1 cellular context compared by ENCODE assay signal in the genomic region with DNA sequence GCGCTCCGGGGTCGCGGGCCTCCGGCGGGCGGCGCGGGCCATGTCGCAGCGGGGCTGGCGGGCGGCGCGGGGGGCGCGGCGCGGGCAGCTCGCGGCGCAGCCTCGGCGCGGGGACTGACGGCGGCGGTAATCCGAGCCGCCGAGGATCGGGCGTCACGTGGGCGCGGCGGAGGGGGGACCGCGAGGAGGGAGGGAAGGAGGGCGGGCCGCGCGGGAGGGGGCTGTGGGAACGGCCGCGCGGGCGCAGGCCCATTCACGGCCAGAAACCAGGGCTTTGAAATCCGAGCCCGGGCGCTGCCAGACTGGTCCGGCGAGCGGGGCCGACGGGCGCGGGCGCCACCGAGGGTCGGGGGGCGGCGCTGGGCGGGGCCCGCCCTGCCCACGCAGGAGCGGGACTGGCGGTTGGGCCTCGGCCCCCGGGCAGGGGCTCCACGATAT.
A peak's percentile ranks its signal among the peaks of the same experiment; 100 is the strongest.
TF ChIP-seq lines count a peak whose summit lies in the region.

A gene with protein sequence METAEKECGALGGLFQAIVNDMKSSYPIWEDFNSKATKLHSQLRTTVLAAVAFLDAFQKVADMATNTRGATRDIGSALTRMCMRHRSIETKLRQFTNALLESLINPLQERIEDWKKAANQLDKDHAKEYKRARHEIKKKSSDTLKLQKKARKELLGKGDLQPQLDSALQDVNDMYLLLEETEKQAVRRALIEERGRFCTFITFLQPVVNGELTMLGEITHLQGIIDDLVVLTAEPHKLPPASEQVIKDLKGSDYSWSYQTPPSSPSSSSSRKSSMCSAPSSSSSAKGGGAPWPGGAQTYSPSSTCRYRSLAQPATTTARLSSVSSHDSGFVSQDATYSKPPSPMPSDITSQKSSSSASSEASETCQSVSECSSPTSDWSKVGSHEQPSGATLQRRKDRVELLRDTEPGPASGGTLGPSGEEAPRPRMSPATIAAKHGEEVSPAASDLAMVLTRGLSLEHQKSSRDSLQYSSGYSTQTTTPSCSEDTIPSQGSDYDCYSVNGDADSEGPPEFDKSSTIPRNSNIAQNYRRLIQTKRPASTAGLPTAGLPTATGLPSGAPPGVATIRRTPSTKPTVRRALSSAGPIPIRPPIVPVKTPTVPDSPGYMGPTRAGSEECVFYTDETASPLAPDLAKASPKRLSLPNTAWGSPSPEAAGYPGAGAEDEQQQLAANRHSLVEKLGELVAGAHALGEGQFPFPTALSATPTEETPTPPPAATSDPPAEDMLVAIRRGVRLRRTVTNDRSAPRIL (minus strand): TSS at position 116 of the 438 bp plus-strand sequence. CDS start 262 bp downstream, outside the sequence.

TF ChIP-seq in K562, 482 proteins besides CTCF, POLR2A, EP300 and RAD21 (continued from another document and continues in another):
- TF ChIP-seq, protein P1, sequence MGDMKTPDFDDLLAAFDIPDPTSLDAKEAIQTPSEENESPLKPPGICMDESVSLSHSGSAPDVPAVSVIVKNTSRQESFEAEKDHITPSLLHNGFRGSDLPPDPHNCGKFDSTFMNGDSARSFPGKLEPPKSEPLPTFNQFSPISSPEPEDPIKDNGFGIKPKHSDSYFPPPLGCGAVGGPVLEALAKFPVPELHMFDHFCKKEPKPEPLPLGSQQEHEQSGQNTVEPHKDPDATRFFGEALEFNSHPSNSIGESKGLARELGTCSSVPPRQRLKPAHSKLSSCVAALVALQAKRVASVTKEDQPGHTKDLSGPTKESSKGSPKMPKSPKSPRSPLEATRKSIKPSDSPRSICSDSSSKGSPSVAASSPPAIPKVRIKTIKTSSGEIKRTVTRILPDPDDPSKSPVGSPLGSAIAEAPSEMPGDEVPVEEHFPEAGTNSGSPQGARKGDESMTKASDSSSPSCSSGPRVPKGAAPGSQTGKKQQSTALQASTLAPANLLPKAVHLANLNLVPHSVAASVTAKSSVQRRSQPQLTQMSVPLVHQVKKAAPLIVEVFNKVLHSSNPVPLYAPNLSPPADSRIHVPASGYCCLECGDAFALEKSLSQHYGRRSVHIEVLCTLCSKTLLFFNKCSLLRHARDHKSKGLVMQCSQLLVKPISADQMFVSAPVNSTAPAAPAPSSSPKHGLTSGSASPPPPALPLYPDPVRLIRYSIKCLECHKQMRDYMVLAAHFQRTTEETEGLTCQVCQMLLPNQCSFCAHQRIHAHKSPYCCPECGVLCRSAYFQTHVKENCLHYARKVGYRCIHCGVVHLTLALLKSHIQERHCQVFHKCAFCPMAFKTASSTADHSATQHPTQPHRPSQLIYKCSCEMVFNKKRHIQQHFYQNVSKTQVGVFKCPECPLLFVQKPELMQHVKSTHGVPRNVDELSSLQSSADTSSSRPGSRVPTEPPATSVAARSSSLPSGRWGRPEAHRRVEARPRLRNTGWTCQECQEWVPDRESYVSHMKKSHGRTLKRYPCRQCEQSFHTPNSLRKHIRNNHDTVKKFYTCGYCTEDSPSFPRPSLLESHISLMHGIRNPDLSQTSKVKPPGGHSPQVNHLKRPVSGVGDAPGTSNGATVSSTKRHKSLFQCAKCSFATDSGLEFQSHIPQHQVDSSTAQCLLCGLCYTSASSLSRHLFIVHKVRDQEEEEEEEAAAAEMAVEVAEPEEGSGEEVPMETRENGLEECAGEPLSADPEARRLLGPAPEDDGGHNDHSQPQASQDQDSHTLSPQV (IDR thresholded peaks at IDR 0.05) = peak; percentile 21; the same call in 1 of the 2 replicates
- TF ChIP-seq ZNF707 (CRISPR knock-in tag; conservative IDR thresholded peaks at IDR 0.05) (no peak), PHF8 (IDR thresholded peaks at IDR 0.05; ENCODE audit: borderline replicate concordance, low read length) (peak; percentile 39; the same call in 1 of the 2 replicates), GATAD2B (IDR thresholded peaks at IDR 0.05; ENCODE audit: borderline replicate concordance) (peak; percentile 76), EGR1 (conservative IDR thresholded peaks at IDR 0.05) (0 out of 2 replicates have a peak, but pooled peaks have one; percentile 21), ZBED1 (IDR thresholded peaks at IDR 0.05) (no peak), RBM15 (IDR thresholded peaks at IDR 0.05; ENCODE audit: insufficient read depth, low read length) (no peak), MTA1 (IDR thresholded peaks at IDR 0.05; ENCODE audit: borderline replicate concordance) (no peak), ZBTB7A (IDR thresholded peaks at IDR 0.05; ENCODE audit: borderline replicate concordance, control insufficient read depth, low read depth, low read length) (peak; percentile 85; the same call in 1 of the 2 replicates), SOX6 (IDR thresholded peaks at IDR 0.05) (peak; percentile 62; the same call in 1 of the 2 replicates), CBX1 (IDR thresholded peaks at IDR 0.05; ENCODE audit: low read depth) (peak; percentile 18; the same call in 1 of the 2 replicates), CXXC5 (CRISPR knock-in tag; IDR thresholded peaks at IDR 0.05) (peak; percentile 80), ERF (CRISPR knock-in tag; IDR thresholded peaks at IDR 0.05) (peak; percentile 54; the same call in 1 of the 2 replicates), HDAC2 (IDR thresholded peaks at IDR 0.05) (no peak), ETS2 (tag; IDR thresholded peaks at IDR 0.05; ENCODE audit: borderline replicate concordance, poor library complexity, severe bottlenecking) (no peak), CCNT2 (IDR thresholded peaks at IDR 0.05; ENCODE audit: borderline replicate concordance, extremely low read depth, insufficient read length, low read depth, low read length) (peak; percentile 66), KAT7 (CRISPR knock-in tag; IDR thresholded peaks at IDR 0.05; ENCODE audit: borderline replicate concordance) (no peak), ZNF717 (CRISPR knock-in tag; IDR thresholded peaks at IDR 0.05) (no peak), CREB1 (IDR thresholded peaks at IDR 0.05) (peak; percentile 77), CREB1 (CRISPR knock-in tag; IDR thresholded peaks at IDR 0.05) (no peak), HCFC1 (IDR thresholded peaks at IDR 0.05; ENCODE audit: low read depth, low read length) (peak; percentile 24; the same call in 1 of the 2 replicates), TAF1 (IDR thresholded peaks at IDR 0.05; ENCODE audit: control insufficient read depth, extremely low read depth, insufficient read depth, low read length, severe bottlenecking) (peak; percentile 47), KLF1 (tag; IDR thresholded peaks at IDR 0.05) (no peak), HNRNPL (IDR thresholded peaks at IDR 0.05; ENCODE audit: low read depth, low read length) (0 out of 2 replicates have a peak, but pooled peaks have one; percentile 11), SIX5 (IDR thresholded peaks at IDR 0.05; ENCODE audit: borderline replicate concordance in 1 of 2, insufficient read depth in 1 of 2, low read depth in 1 of 2, low read length in 2 of 2) (peak in 1 of 2 experiments; percentile 13; a peak in 1 of 4 replicates)
- TF ChIP-seq, protein P2, sequence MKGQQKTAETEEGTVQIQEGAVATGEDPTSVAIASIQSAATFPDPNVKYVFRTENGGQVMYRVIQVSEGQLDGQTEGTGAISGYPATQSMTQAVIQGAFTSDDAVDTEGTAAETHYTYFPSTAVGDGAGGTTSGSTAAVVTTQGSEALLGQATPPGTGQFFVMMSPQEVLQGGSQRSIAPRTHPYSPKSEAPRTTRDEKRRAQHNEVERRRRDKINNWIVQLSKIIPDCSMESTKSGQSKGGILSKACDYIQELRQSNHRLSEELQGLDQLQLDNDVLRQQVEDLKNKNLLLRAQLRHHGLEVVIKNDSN (CRISPR knock-in tag; IDR thresholded peaks at IDR 0.05) = peak; percentile 88
- TF ChIP-seq, protein P3, sequence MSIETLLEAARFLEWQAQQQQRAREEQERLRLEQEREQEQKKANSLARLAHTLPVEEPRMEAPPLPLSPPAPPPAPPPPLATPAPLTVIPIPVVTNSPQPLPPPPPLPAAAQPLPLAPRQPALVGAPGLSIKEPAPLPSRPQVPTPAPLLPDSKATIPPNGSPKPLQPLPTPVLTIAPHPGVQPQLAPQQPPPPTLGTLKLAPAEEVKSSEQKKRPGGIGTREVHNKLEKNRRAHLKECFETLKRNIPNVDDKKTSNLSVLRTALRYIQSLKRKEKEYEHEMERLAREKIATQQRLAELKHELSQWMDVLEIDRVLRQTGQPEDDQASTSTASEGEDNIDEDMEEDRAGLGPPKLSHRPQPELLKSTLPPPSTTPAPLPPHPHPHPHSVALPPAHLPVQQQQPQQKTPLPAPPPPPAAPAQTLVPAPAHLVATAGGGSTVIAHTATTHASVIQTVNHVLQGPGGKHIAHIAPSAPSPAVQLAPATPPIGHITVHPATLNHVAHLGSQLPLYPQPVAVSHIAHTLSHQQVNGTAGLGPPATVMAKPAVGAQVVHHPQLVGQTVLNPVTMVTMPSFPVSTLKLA (conservative IDR thresholded peaks at IDR 0.05) = 0 out of 4 replicates have a peak, but pooled peaks of 1 of the 2 experiments have one; percentile 42
- TF ChIP-seq, protein P4, sequence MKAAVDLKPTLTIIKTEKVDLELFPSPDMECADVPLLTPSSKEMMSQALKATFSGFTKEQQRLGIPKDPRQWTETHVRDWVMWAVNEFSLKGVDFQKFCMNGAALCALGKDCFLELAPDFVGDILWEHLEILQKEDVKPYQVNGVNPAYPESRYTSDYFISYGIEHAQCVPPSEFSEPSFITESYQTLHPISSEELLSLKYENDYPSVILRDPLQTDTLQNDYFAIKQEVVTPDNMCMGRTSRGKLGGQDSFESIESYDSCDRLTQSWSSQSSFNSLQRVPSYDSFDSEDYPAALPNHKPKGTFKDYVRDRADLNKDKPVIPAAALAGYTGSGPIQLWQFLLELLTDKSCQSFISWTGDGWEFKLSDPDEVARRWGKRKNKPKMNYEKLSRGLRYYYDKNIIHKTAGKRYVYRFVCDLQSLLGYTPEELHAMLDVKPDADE (conservative IDR thresholded peaks at IDR 0.05; ENCODE audit: control insufficient read depth, low read depth, low read length) = 0 out of 2 replicates have a peak, but pooled peaks have one; percentile 19
- TF ChIP-seq, protein P5, sequence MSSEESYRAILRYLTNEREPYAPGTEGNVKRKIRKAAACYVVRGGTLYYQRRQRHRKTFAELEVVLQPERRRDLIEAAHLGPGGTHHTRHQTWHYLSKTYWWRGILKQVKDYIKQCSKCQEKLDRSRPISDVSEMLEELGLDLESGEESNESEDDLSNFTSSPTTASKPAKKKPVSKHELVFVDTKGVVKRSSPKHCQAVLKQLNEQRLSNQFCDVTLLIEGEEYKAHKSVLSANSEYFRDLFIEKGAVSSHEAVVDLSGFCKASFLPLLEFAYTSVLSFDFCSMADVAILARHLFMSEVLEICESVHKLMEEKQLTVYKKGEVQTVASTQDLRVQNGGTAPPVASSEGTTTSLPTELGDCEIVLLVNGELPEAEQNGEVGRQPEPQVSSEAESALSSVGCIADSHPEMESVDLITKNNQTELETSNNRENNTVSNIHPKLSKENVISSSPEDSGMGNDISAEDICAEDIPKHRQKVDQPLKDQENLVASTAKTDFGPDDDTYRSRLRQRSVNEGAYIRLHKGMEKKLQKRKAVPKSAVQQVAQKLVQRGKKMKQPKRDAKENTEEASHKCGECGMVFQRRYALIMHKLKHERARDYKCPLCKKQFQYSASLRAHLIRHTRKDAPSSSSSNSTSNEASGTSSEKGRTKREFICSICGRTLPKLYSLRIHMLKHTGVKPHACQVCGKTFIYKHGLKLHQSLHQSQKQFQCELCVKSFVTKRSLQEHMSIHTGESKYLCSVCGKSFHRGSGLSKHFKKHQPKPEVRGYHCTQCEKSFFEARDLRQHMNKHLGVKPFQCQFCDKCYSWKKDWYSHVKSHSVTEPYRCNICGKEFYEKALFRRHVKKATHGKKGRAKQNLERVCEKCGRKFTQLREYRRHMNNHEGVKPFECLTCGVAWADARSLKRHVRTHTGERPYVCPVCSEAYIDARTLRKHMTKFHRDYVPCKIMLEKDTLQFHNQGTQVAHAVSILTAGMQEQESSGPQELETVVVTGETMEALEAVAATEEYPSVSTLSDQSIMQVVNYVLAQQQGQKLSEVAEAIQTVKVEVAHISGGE (CRISPR knock-in tag; IDR thresholded peaks at IDR 0.05) = peak in 1 of 3 experiments; percentile 42; a peak in 1 of 6 replicates
- TF ChIP-seq, protein P6, sequence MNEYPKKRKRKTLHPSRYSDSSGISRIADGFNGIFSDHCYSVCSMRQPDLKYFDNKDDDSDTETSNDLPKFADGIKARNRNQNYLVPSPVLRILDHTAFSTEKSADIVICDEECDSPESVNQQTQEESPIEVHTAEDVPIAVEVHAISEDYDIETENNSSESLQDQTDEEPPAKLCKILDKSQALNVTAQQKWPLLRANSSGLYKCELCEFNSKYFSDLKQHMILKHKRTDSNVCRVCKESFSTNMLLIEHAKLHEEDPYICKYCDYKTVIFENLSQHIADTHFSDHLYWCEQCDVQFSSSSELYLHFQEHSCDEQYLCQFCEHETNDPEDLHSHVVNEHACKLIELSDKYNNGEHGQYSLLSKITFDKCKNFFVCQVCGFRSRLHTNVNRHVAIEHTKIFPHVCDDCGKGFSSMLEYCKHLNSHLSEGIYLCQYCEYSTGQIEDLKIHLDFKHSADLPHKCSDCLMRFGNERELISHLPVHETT (CRISPR knock-in tag; conservative IDR thresholded peaks at IDR 0.05 in 1 of 2, IDR thresholded peaks at IDR 0.05 in 1 of 2) = 0 out of 4 replicates have a peak, but pooled peaks of 1 of the 2 experiments have one; percentile 49
- TF ChIP-seq, protein P7, sequence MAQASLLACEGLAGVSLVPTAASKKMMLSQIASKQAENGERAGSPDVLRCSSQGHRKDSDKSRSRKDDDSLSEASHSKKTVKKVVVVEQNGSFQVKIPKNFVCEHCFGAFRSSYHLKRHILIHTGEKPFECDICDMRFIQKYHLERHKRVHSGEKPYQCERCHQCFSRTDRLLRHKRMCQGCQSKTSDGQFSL (CRISPR knock-in tag; IDR thresholded peaks at IDR 0.05) = 0 out of 2 replicates have a peak, but pooled peaks have one; percentile 20
- TF ChIP-seq, protein P7 (tag; IDR thresholded peaks at IDR 0.05) = no peak
- TF ChIP-seq, protein P8, sequence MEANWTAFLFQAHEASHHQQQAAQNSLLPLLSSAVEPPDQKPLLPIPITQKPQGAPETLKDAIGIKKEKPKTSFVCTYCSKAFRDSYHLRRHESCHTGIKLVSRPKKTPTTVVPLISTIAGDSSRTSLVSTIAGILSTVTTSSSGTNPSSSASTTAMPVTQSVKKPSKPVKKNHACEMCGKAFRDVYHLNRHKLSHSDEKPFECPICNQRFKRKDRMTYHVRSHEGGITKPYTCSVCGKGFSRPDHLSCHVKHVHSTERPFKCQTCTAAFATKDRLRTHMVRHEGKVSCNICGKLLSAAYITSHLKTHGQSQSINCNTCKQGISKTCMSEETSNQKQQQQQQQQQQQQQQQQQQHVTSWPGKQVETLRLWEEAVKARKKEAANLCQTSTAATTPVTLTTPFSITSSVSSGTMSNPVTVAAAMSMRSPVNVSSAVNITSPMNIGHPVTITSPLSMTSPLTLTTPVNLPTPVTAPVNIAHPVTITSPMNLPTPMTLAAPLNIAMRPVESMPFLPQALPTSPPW (CRISPR knock-in tag; IDR thresholded peaks at IDR 0.05) = peak; percentile 98
- TF ChIP-seq, protein P9, sequence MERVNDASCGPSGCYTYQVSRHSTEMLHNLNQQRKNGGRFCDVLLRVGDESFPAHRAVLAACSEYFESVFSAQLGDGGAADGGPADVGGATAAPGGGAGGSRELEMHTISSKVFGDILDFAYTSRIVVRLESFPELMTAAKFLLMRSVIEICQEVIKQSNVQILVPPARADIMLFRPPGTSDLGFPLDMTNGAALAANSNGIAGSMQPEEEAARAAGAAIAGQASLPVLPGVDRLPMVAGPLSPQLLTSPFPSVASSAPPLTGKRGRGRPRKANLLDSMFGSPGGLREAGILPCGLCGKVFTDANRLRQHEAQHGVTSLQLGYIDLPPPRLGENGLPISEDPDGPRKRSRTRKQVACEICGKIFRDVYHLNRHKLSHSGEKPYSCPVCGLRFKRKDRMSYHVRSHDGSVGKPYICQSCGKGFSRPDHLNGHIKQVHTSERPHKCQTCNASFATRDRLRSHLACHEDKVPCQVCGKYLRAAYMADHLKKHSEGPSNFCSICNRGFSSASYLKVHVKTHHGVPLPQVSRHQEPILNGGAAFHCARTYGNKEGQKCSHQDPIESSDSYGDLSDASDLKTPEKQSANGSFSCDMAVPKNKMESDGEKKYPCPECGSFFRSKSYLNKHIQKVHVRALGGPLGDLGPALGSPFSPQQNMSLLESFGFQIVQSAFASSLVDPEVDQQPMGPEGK (CRISPR knock-in tag; IDR thresholded peaks at IDR 0.05; ENCODE audit: borderline replicate concordance) = no peak
